In genomic region chr21:45923146-45923545, GRCh38 we compare ENCODE assay signal across 7 cellular contexts. TPM values are rescaled to one million over a fixed set of nuclear protein-coding genes. Genes with fewer than 3 reads are reported as not detected.
DNase-seq lines count a peak whose midpoint lies in the region; ATAC-seq and TF ChIP-seq lines count a peak whose summit lies in the region.

No MANE protein-coding gene starts in this region.

- H3K9me3 ChIP-seq in heart left ventricle (no peaks in the 10 kb centered on the region), psoas muscle (no peaks in the 10 kb centered on the region), uterus (no peaks in the 10 kb centered on the region)

- peaks cover 6% of the 10 kb centered on the region for H3K4me1 Mint-ChIP-seq in activated naive CD8-positive, alpha-beta T cell treated with anti-CD3 and anti-CD28 coated beads for 36 hours

- peak; percentile 74 to 93 (median 88) for TF ChIP-seq CTCF in heart left ventricle (IDR thresholded peaks at IDR 0.05)
- peak; percentile 59 for TF ChIP-seq CTCF in psoas muscle (IDR thresholded peaks at IDR 0.05)
- TF ChIP-seq CTCF in uterus (IDR thresholded peaks at IDR 0.05), result peak; percentile 84 to 92 (median 88)

- H3K27me3 ChIP-seq in heart left ventricle (no peaks in the 10 kb centered on the region), psoas muscle (ENCODE audit: insufficient read depth in 3 of 3, low read length in 2 of 3) (peaks cover 0 to 28% (median under 1%) of the 10 kb centered on the region in 3 donors), uterus (no peaks in the 10 kb centered on the region)

- H3K4me1 ChIP-seq in heart left ventricle, result peaks cover 0 to 7% (median 0%) of the 10 kb centered on the region in 12 donors
- no peaks in the 10 kb centered on the region for H3K4me1 ChIP-seq in psoas muscle
- H3K4me1 ChIP-seq in uterus, result no peaks in the 10 kb centered on the region

- H3K9me3 Mint-ChIP-seq in activated naive CD8-positive, alpha-beta T cell treated with anti-CD3 and anti-CD28 coated beads for 36 hours, result no peaks in the 10 kb centered on the region

- no peak for TF ChIP-seq POLR2A in heart left ventricle (IDR thresholded peaks at IDR 0.05)
- peak in 1 of 2 donors; percentile 16 for TF ChIP-seq POLR2A in uterus (IDR thresholded peaks at IDR 0.05)

- no peak overlapping the region for H3K27ac Mint-ChIP-seq in activated naive CD8-positive, alpha-beta T cell treated with anti-CD3 and anti-CD28 coated beads for 36 hours

- H3K36me3 Mint-ChIP-seq in activated naive CD8-positive, alpha-beta T cell treated with anti-CD3 and anti-CD28 coated beads for 36 hours, result no peaks in the 10 kb centered on the region

- ATAC-seq in heart left ventricle, result peak; percentile 87 to 94 (median 92)
- peak; percentile 51 to 68 (median 58) for ATAC-seq in psoas muscle
- no peak for ATAC-seq in HG02970 (IDR thresholded peaks at IDR 0.05; ENCODE audit: low FRiP score, unreplicated experiment)

- 18 to 30% (median 20%) methylated on average over 5 to 6 of the region's 6 CpGs for WGBS in heart left ventricle, 4 donors
- WGBS in psoas muscle, 3 donors, result 3 to 10% (median 6%) methylated on average over 6 of the region's 6 CpGs

- intact Hi-C loops in heart left ventricle (cut with DNase I) (loop anchor here in 7 of 10 donors (1.0 to 10.0 kb wide), 6 partner anchors 101 to 446 kb away; no protein-coding TSS in a partner anchor), psoas muscle (cut with DNase I) (loop anchor here in 1 of 2 donors (5.0 kb wide), 1 partner anchor 366 kb away; no protein-coding TSS in a partner anchor), uterus (cut with DNase I; ENCODE audit: low total_unique reads) (no loop called here)

- no peak overlapping the region for H3K4me3 Mint-ChIP-seq in activated naive CD8-positive, alpha-beta T cell treated with anti-CD3 and anti-CD28 coated beads for 36 hours

- no peak overlapping the region for H3K27ac ChIP-seq in heart left ventricle
- H3K27ac ChIP-seq in psoas muscle, result no peak overlapping the region
- H3K27ac ChIP-seq in uterus, result no peak overlapping the region

- DNase-seq in GOT3 (lab: John Stamatoyannopoulos, UW) (peak; percentile 9), SHP77 treated with DMSO at 0.1 percent for 48 hours (lab: John Stamatoyannopoulos, UW) (peak; percentile 15), heart left ventricle (peak; percentile 66 to 83 (median 78)), psoas muscle (peak; percentile 70 to 82), uterus (peak; percentile 73 to 81)
- peak; percentile 55 for DNase-seq in activated naive CD8-positive, alpha-beta T cell treated with anti-CD3 and anti-CD28 coated beads for 36 hours

- H3K4me3 ChIP-seq in heart left ventricle (no peak overlapping the region), psoas muscle (no peak overlapping the region), uterus (no peak overlapping the region)

- no peaks in the 10 kb centered on the region for H3K27me3 Mint-ChIP-seq in activated naive CD8-positive, alpha-beta T cell treated with anti-CD3 and anti-CD28 coated beads for 36 hours

- H3K36me3 ChIP-seq in heart left ventricle, result no peaks in the 10 kb centered on the region
- H3K36me3 ChIP-seq in psoas muscle (ENCODE audit: insufficient read depth in 1 of 2, low read depth in 1 of 2), result no peaks in the 10 kb centered on the region
- no peaks in the 10 kb centered on the region for H3K36me3 ChIP-seq in uterus

RNA-seq across cellular contexts. Expression of gene COL6A1, which starts 58.4 kb away (rescaled TPM):
- total RNA-seq in activated naive CD8-positive, alpha-beta T cell treated with anti-CD3 and anti-CD28 coated beads for 36 hours, result 1 to 10 TPM; 4.3 to 5.2 TPM
- 100 to 1,000 TPM in 8 of 9 donors, 10 to 100 TPM in 1; 92.4 to 385 (median 143) TPM for total RNA-seq in heart left ventricle
- 100 to 1,000 TPM; 149 to 157 TPM for polyA plus RNA-seq in heart left ventricle
- total RNA-seq in psoas muscle, result 10 to 100 TPM; 36.1 to 83.0 (median 61.9) TPM
- 10 to 100 TPM; 29.4 to 32.1 (median 30.4) TPM for polyA plus RNA-seq in psoas muscle
- total RNA-seq in uterus, result 1,000 to 10,000 TPM in 1 of 4 donors, 100 to 1,000 TPM in 3; 621 to 1,160 (median 804) TPM

Comparison
In these comparisons a context has a peak if more than half of its experiments do, and no peak if none do; other contexts are left out.
1. DNase-seq: peak in every context shown above with its lines; median percentile 78 in heart left ventricle; 77 in uterus; 76 in psoas muscle; 55 in activated naive CD8-positive, alpha-beta T cell treated with anti-CD3 and anti-CD28 coated beads for 36 hours; 15 in SHP77 treated with DMSO at 0.1 percent for 48 hours; 9 in GOT3.
2. RNA of gene COL6A1, which starts 58.4 kb away (total RNA-seq): 621 to 1,160 TPM in uterus, 92.4 to 385 TPM in heart left ventricle and 36.1 to 83.0 TPM in psoas muscle; 4.3 to 5.2 TPM in activated naive CD8-positive, alpha-beta T cell treated with anti-CD3 and anti-CD28 coated beads for 36 hours; every median in the first group is over 4 times any median in the second.
3. Peak in every context shown above with its lines, with median percentiles within 50 percentile points of each other: CTCF ChIP-seq.